ENCODE assay signal across 1 cellular context in genomic region chr12:49503674-49504180, GRCh38.
TF ChIP-seq lines count a peak whose summit lies in the region.

No MANE protein-coding gene starts in this region.

TF ChIP-seq in HCT116, 20 proteins besides CTCF, POLR2A, EP300 and RAD21 (continued from another document):
- TF ChIP-seq REST (IDR thresholded peaks at IDR 0.05; ENCODE audit: low read depth): no peak
- TF ChIP-seq ZFX (IDR thresholded peaks at IDR 0.05): no peak
- TF ChIP-seq EZH2phosphoT487 (IDR thresholded peaks at IDR 0.05; ENCODE audit: borderline replicate concordance): no peak
- TF ChIP-seq CBX3 (IDR thresholded peaks at IDR 0.05; ENCODE audit: low read depth): no peak; the same call in 1 of the 2 replicates
- TF ChIP-seq JUND (IDR thresholded peaks at IDR 0.05): peak; percentile 85
- peak; percentile 63; the same call in 1 of the 2 replicates for TF ChIP-seq SRF (IDR thresholded peaks at IDR 0.05; ENCODE audit: low read depth)
- no peak for TF ChIP-seq EGR1 (IDR thresholded peaks at IDR 0.05; ENCODE audit: low read depth)
- peak; percentile 85 for TF ChIP-seq FOSL1 (IDR thresholded peaks at IDR 0.05; ENCODE audit: low read depth)
- peak; percentile 94 for TF ChIP-seq SP1 (IDR thresholded peaks at IDR 0.05; ENCODE audit: low read depth)
- peak; percentile 36; the same call in 1 of the 2 replicates for TF ChIP-seq ELF1 (IDR thresholded peaks at IDR 0.05; ENCODE audit: borderline replicate concordance, low read depth)
- TF ChIP-seq ZBTB33 (IDR thresholded peaks at IDR 0.05; ENCODE audit: extremely low read depth, insufficient replicate concordance, low read length): no peak
- no peak; the same call in 1 of the 2 replicates for TF ChIP-seq MAX (IDR thresholded peaks at IDR 0.05)
- TF ChIP-seq EZH2 (IDR thresholded peaks at IDR 0.05): no peak
- no peak; the same call in none of the 2 replicates for TF ChIP-seq CEBPB (IDR thresholded peaks at IDR 0.05; ENCODE audit: low read depth)
